In genomic region chr4:16598241-16599224, GRCh38 we compare ENCODE assay signal across 16 cellular contexts.
DNase-seq lines count a peak whose midpoint lies in the region; ATAC-seq, FAIRE-seq and TF ChIP-seq lines count a peak whose summit lies in the region.
"Had no signal": no experiment of that assay in that cellular context is flagged by ENCODE, and none has a peak within 500 bp of the region (broad histone marks: within the 10 kb centered on the region; RNA-seq: fewer than 3 reads in every experiment).

No MANE protein-coding gene starts in this region.

- POLR2A ChIA-PET in HepG2 (lab: Yijun Ruan, JAX) = no interaction called here

- H3K4me3 Mint-ChIP-seq in chondrocyte (ENCODE audit: unreplicated experiment) = no peak overlapping the region
- H3K4me3 Mint-ChIP-seq: CD14-positive monocyte had no signal

- H3K9me3 Mint-ChIP-seq in chondrocyte (ENCODE audit: low read depth) = peaks cover 2% of the 10 kb centered on the region
- H3K9me3 Mint-ChIP-seq: CD14-positive monocyte had no signal

- peaks cover 14% of the 10 kb centered on the region for H3K4me1 Mint-ChIP-seq in chondrocyte (ENCODE audit: low read depth)
- H3K4me1 Mint-ChIP-seq: CD14-positive monocyte had no signal

- 33% methylated on average over 9 of the region's 9 CpGs for WGBS in HepG2 (ENCODE audit: low lambda C conversion rate)

- no peaks in the 10 kb centered on the region for H3K9me3 ChIP-seq in HepG2 (ENCODE audit: low read length)
- H3K9me3 ChIP-seq: colonic mucosa, tibial artery had no signal

- H3K4me3 ChIP-seq in HepG2 (replicated peaks in 1 of 3; ENCODE audit: insufficient read depth in 1 of 3, low read depth in 2 of 3, low read length in 3 of 3) = no peak overlapping the region
- H3K4me3 ChIP-seq: colonic mucosa, tibial artery had no signal

- H3K79me2 ChIP-seq in HepG2 (ENCODE audit: insufficient read depth, low read length) = no peaks in the 10 kb centered on the region

- H3K27ac ChIP-seq in HepG2 (ENCODE audit: extremely low read length, insufficient read depth, low read length) = no peak overlapping the region
- H3K27ac ChIP-seq: colonic mucosa, tibial artery had no signal

- intact Hi-C loops in HepG2 (cut with micrococcal nuclease; ENCODE audit: unreplicated experiment) = no loop called here

- no peak for FAIRE-seq in HepG2 (lab: Jason Lieb, UNC)
- FAIRE-seq: H1 had no signal

- DNase-seq in AG20443 (ENCODE audit: low spot score) (peak; percentile 55), MV-4-11 (lab: John Stamatoyannopoulos, UW) (peak; percentile 41), chondrocyte (ENCODE audit: low spot score) (no peak), HepG2 (ENCODE audit: low spot score) (peak; percentile 2), NCI-H187 treated with DMSO at 0.1 percent for 48 hours (lab: John Stamatoyannopoulos, UW) (no peak), GM13976 (ENCODE audit: low spot score) (no peak)
- DNase-seq: activated CD4-positive, alpha-beta T cell treated with anti-CD3 and anti-CD28 coated beads for 4 hours; activated gamma-delta T cell treated with Interleukin-2 at 50 U/mL for 16 hours; colonic mucosa; NCI-H2171 treated with DMSO at 0.1 percent for 48 hours; SHP77 treated with DMSO at 0.1 percent for 48 hours; tibial artery had no signal

- in situ Hi-C loops in HepG2 (cut with HindIII; ENCODE audit: extremely low pct_ligation_motif_present, low pct_unique_long_range_greater_than_20kb) = no loop called here
- in situ Hi-C loops in GM13976 (cut with MboI; ENCODE audit: low sequenced_read_pairs, unreplicated experiment) = no loop called here

- BruUV-seq in HepG2 (replicated peaks; lab: Mats Ljungman, UMichigan) = no TSS peak

- H3K36me3 ChIP-seq in HepG2 (replicated peaks in 1 of 2; ENCODE audit: control insufficient read depth in 1 of 2, insufficient read depth in 2 of 2, low read length in 2 of 2) = no peaks in the 10 kb centered on the region
- H3K36me3 ChIP-seq: colonic mucosa, tibial artery had no signal

- no peaks in the 10 kb centered on the region for H4K20me1 ChIP-seq in HepG2 (ENCODE audit: insufficient read depth, low read length)

- H2AFZ ChIP-seq in HepG2 (ENCODE audit: low read length) = no peak overlapping the region

- CTCF ChIA-PET in HepG2 (lab: Yijun Ruan, JAX; ENCODE audit: low intra/inter-chr PET ratio, low total read pairs) = no interaction called here

- H3K27me3 Mint-ChIP-seq in chondrocyte (ENCODE audit: low read depth) = no peaks in the 10 kb centered on the region

- TF ChIP-seq CTCF in chondrocyte (IDR thresholded peaks at IDR 0.05) = no peak
- no peak for TF ChIP-seq CTCF in HepG2 (CRISPR knock-in tag; IDR thresholded peaks at IDR 0.05)
- TF ChIP-seq CTCF in GM13976 (IDR thresholded peaks at IDR 0.05; ENCODE audit: borderline replicate concordance, control extremely low read depth, extremely low read depth, insufficient read depth, missing control alignments) = no peak

- TF ChIP-seq POLR2A in HepG2 (IDR thresholded peaks at IDR 0.05; ENCODE audit: insufficient read depth in 1 of 2, low read depth in 2 of 2, low read length in 2 of 2) = no peak

- H3K4me1 ChIP-seq in HepG2 (ENCODE audit: insufficient read depth, low read length) = peaks cover 9% of the 10 kb centered on the region; the same call in 1 of the 2 replicates
- H3K4me1 ChIP-seq: colonic mucosa, tibial artery had no signal

- no peak overlapping the region for H3K9ac ChIP-seq in HepG2 (ENCODE audit: insufficient read depth, low read depth, low read length)

- H3K27ac Mint-ChIP-seq in chondrocyte (ENCODE audit: unreplicated experiment) = peak overlapping the region; percentile 25
- H3K27ac Mint-ChIP-seq: CD14-positive monocyte had no signal

- no peak for TF ChIP-seq RAD21 in HepG2 (CRISPR knock-in tag; IDR thresholded peaks at IDR 0.05)

- no peaks in the 10 kb centered on the region for H3K36me3 Mint-ChIP-seq in chondrocyte (ENCODE audit: low read depth)
- H3K36me3 Mint-ChIP-seq: CD14-positive monocyte had no signal

- H3K27me3 ChIP-seq in HepG2 (ENCODE audit: control insufficient read depth in 1 of 2, insufficient read depth in 2 of 2, low read length in 2 of 2) = peaks cover 0 to 8% of the 10 kb centered on the region in 2 experiments; a peak in 1 of 5 replicates
- H3K27me3 ChIP-seq: colonic mucosa, tibial artery had no signal

- ATAC-seq in HepG2 = peak; percentile 42; the same call in 2 of the 3 replicates
- no peak for ATAC-seq in HG03159 (IDR thresholded peaks at IDR 0.05; ENCODE audit: unreplicated experiment)
- ATAC-seq in HG02588 (IDR thresholded peaks at IDR 0.05; ENCODE audit: unreplicated experiment) = no peak

- TF ChIP-seq EP300 in HepG2 (IDR thresholded peaks at IDR 0.05; ENCODE audit: low read depth in 2 of 2, low read length in 2 of 2) = no peak
- no peak for TF ChIP-seq EP300 in HepG2 (CRISPR knock-in tag; IDR thresholded peaks at IDR 0.05; ENCODE audit: borderline replicate concordance)

- H3K4me2 ChIP-seq in HepG2 (ENCODE audit: low read depth, low read length) = peak overlapping the region; percentile 29

TF ChIP-seq in HepG2, 621 proteins besides CTCF, POLR2A, EP300 and RAD21:
- TF ChIP-seq USF2 (IDR thresholded peaks at IDR 0.05; ENCODE audit: low read depth, low read length) = 0 out of 2 replicates have a peak, but pooled peaks have one; percentile 34
- no peak; the same call in 1 of the 2 replicates for TF ChIP-seq USF2 (CRISPR knock-in tag; IDR thresholded peaks at IDR 0.05; ENCODE audit: borderline replicate concordance)
- TF ChIP-seq FOSL1 (CRISPR knock-in tag; IDR thresholded peaks at IDR 0.05; ENCODE audit: borderline replicate concordance) = no peak
- 0 out of 2 replicates have a peak, but pooled peaks have one; percentile 15 for TF ChIP-seq NFE2L2 (IDR thresholded peaks at IDR 0.05; ENCODE audit: low read length)

Comparison
In these comparisons a context has a peak if more than half of its experiments do, and no peak if none do; other contexts are left out.
1. DNase-seq: peak in AG20443 (single experiment), MV-4-11 (single experiment) and HepG2 (single experiment); none in chondrocyte (single experiment), NCI-H187 treated with DMSO at 0.1 percent for 48 hours (single experiment) and GM13976 (single experiment).